8 cellular contexts compared by ENCODE assay signal in the genomic region with DNA sequence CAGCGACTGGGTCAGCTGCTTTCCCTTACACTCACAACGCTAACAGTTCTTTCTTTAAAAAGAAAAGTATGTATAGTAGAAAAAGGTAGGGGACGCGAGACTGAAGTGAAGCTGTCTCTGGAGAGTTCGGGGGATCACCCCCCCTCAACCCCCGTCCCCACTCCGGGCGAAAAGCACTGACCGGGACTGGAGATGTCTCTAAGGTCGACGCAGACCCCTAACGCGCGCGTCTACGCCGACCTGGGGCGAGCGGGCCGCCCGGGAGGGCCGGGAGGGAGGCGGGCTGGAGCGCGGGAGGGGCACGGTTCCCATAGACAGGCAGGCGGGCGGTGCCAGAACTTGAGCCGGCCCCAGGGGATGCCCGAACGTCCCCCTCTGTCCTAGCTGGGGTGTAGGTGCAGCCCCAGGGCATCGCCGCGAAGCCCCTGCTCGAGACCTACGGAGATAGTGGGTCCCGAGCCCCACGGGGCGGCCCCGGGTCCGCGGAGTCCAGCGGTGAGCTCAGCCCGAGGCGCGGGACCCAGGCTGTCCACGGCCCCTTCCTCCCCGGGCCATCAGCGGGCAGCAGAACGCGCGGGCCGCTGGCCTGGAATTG.
DNase-seq lines count a peak whose midpoint lies in the region; ATAC-seq lines count a peak whose summit lies in the region.

No MANE protein-coding gene starts in this region.

- peak overlapping the region; percentile 84 for H3K4me3 ChIP-seq in SJCRH30
- H3K4me3 ChIP-seq in iPS-18a (ENCODE audit: low read length), result peak overlapping the region; percentile 70

- H3K36me3 ChIP-seq in SJCRH30 (0 out of 2 replicates have a peak, but pooled peaks cover 3% of the 10 kb centered on the region), iPS-18a (ENCODE audit: control insufficient read depth, low read depth, low read length) (no peaks in the 10 kb centered on the region)

- H3K27me3 ChIP-seq in SJCRH30 (no peaks in the 10 kb centered on the region), iPS-18a (ENCODE audit: control insufficient read depth, insufficient read depth, low read length) (peaks cover 51% of the 10 kb centered on the region)

- H3K4me1 ChIP-seq in SJCRH30 (0 out of 2 replicates have a peak, but pooled peaks cover 3% of the 10 kb centered on the region), iPS-18a (ENCODE audit: control insufficient read depth, low read depth, low read length) (peaks cover 10% of the 10 kb centered on the region)

- peak; percentile 35 for ATAC-seq in HG02870 (IDR thresholded peaks at IDR 0.05; ENCODE audit: unreplicated experiment)

- H3K27ac ChIP-seq in SJCRH30 (peak overlapping the region; percentile 63), angular gyrus (ENCODE audit: low read depth, low read length) (peak overlapping the region; percentile 41), iPS-18a (ENCODE audit: low read length) (no peak overlapping the region)

- DNase-seq in NCI-H146 (lab: John Stamatoyannopoulos, UW), result peak; percentile 6
- DNase-seq in NCI-H146 treated with DMSO at 0.1 percent for 48 hours (lab: John Stamatoyannopoulos, UW; ENCODE audit: unreplicated experiment), result no peak
- peak; percentile 60 to 65 for DNase-seq in SJCRH30
- DNase-seq in stimulated activated CD4-positive, alpha-beta T cell treated with anti-CD3 and anti-CD28 coated beads, Interleukin-12 subunit alpha, Interleukin-12 subunit beta, amount 100 ng/mL, for 24 hours (ENCODE audit: low read depth in 2 of 2), result peak; percentile 8 to 24
- no peak for DNase-seq in HT-29 (ENCODE audit: low spot score)

- H3K9ac ChIP-seq in iPS-18a (ENCODE audit: low read length), result no peak overlapping the region

- no peaks in the 10 kb centered on the region for H3K9me3 ChIP-seq in SJCRH30 (replicated peaks)
- H3K9me3 ChIP-seq in iPS-18a (ENCODE audit: control insufficient read depth, low read depth, low read length), result no peaks in the 10 kb centered on the region

Comparison
In these comparisons a context has a peak if more than half of its experiments do, and no peak if none do; other contexts are left out.
1. DNase-seq: peak in NCI-H146 (single experiment), SJCRH30 (2 of 2) and stimulated activated CD4-positive, alpha-beta T cell treated with anti-CD3 and anti-CD28 coated beads, Interleukin-12 subunit alpha, Interleukin-12 subunit beta, amount 100 ng/mL, for 24 hours (2 of 2); none in NCI-H146 treated with DMSO at 0.1 percent for 48 hours (single experiment) and HT-29 (single experiment).